33 cellular contexts compared by ENCODE assay signal in genomic region chr4:88730811-88731210, GRCh38. TPM values are rescaled to one million over a fixed set of nuclear protein-coding genes. Genes with fewer than 3 reads are reported as not detected.
"Had no signal": no experiment of that assay in that cellular context is flagged by ENCODE, and none has a peak within 500 bp of the region (broad histone marks: within the 10 kb centered on the region; RNA-seq: fewer than 3 reads in every experiment).

No MANE protein-coding gene starts in this region.

- H3K27ac Mint-ChIP-seq: activated CD4-positive, alpha-beta memory T cell treated with anti-CD3 and anti-CD28 coated beads, Interleukin-2, amount 10 ng/mL, durations not matched to agents 7 days and 5 days; activated CD8-positive, alpha-beta memory T cell treated with anti-CD3 and anti-CD28 coated beads, Interleukin-2, amount 10 ng/mL, durations not matched to agents 7 days and 5 days; activated naive CD8-positive, alpha-beta T cell treated with anti-CD3 and anti-CD28 coated beads for 36 hours; T-helper 1 cell treated with Interleukin-12 subunit alpha and Interleukin-12 subunit beta and Interleukin-4 antibody, amounts not matched to agents 30 μg/mL and 1 μg/mL, for 36 hours; T-helper 2 cell treated with Interferon-gamma antibody and Interleukin-4, amounts not matched to agents 5 μg/mL and 100 μg/mL, for 36 hours had no signal

- H3K9me3 Mint-ChIP-seq: activated CD4-positive, alpha-beta memory T cell treated with anti-CD3 and anti-CD28 coated beads, Interleukin-2, amount 10 ng/mL, durations not matched to agents 7 days and 5 days; activated naive CD8-positive, alpha-beta T cell treated with anti-CD3 and anti-CD28 coated beads for 36 hours; central memory CD8-positive, alpha-beta T cell; T-helper 1 cell treated with Interleukin-12 subunit alpha and Interleukin-12 subunit beta and Interleukin-4 antibody, amounts not matched to agents 30 μg/mL and 1 μg/mL, for 36 hours; T-helper 2 cell treated with Interferon-gamma antibody and Interleukin-4, amounts not matched to agents 5 μg/mL and 100 μg/mL, for 36 hours had no signal

- DNase-seq: activated CD4-positive, alpha-beta memory T cell treated with anti-CD3 and anti-CD28 coated beads, Interleukin-2, amount 10 ng/mL, durations not matched to agents 7 days and 5 days; activated CD4-positive, alpha-beta T cell treated with anti-CD3 and anti-CD28 coated beads for 1 hour; activated CD4-positive, alpha-beta T cell treated with anti-CD3 and anti-CD28 coated beads for 48 hours; activated CD4-positive, CD25-positive, alpha-beta regulatory T cell; activated CD8-positive, alpha-beta memory T cell treated with anti-CD3 and anti-CD28 coated beads for 24 hours; activated CD8-positive, alpha-beta memory T cell treated with anti-CD3 and anti-CD28 coated beads, Interleukin-2, amount 10 ng/mL, durations not matched to agents 7 days and 5 days; activated CD8-positive, alpha-beta memory T cell treated with anti-CD3 and anti-CD28 coated beads, Interleukin-2, amount 50 U/mL, for 48 hours; activated effector memory CD4-positive, alpha-beta T cell treated with anti-CD3 and anti-CD28 coated beads, Interleukin-2, amount 50 U/mL, for 16 hours; activated naive CD4-positive, alpha-beta T cell; activated naive CD8-positive, alpha-beta T cell treated with anti-CD3 and anti-CD28 coated beads for 36 hours; activated T-cell treated with anti-CD3 and anti-CD28 coated beads, Interleukin-2, amount 50 U/mL, for 48 hours; amniotic stem cell; aorta; NCI-H1092 treated with DMSO at 0.1 percent for 48 hours; NCI-H1417; NCI-H146; NCI-H187; NCI-H2029 treated with DMSO at 0.1 percent for 48 hours; NCI-H2107; NCI-H2171; NCI-H510A; NCI-H526; NCI-H748 treated with DMSO at 0.1 percent for 48 hours; NK-92 treated with Interleukin-12 subunit alpha and Interleukin-12 subunit beta, amount 100 ng/mL, for 24 hours; PC-3; Peyer's patch; RPMI8226; SIG-M5; SW 1271; WERI-Rb-1 had no signal

- H3K27me3 Mint-ChIP-seq: activated CD4-positive, alpha-beta memory T cell treated with anti-CD3 and anti-CD28 coated beads, Interleukin-2, amount 10 ng/mL, durations not matched to agents 7 days and 5 days; activated CD8-positive, alpha-beta memory T cell treated with anti-CD3 and anti-CD28 coated beads, Interleukin-2, amount 10 ng/mL, durations not matched to agents 7 days and 5 days; activated naive CD8-positive, alpha-beta T cell treated with anti-CD3 and anti-CD28 coated beads for 36 hours; central memory CD8-positive, alpha-beta T cell had no signal

- H3K36me3 Mint-ChIP-seq: activated naive CD8-positive, alpha-beta T cell treated with anti-CD3 and anti-CD28 coated beads for 36 hours had no signal

- ATAC-seq: activated CD8-positive, alpha-beta memory T cell treated with anti-CD3 and anti-CD28 coated beads, Interleukin-2, amount 10 ng/mL, durations not matched to agents 7 days and 5 days; PC-3 had no signal

- H3K4me3 Mint-ChIP-seq: activated CD4-positive, alpha-beta memory T cell treated with anti-CD3 and anti-CD28 coated beads, Interleukin-2, amount 10 ng/mL, durations not matched to agents 7 days and 5 days; activated CD8-positive, alpha-beta memory T cell treated with anti-CD3 and anti-CD28 coated beads, Interleukin-2, amount 10 ng/mL, durations not matched to agents 7 days and 5 days; activated naive CD8-positive, alpha-beta T cell treated with anti-CD3 and anti-CD28 coated beads for 36 hours; central memory CD8-positive, alpha-beta T cell; T-helper 1 cell treated with Interleukin-12 subunit alpha and Interleukin-12 subunit beta and Interleukin-4 antibody, amounts not matched to agents 30 μg/mL and 1 μg/mL, for 36 hours; T-helper 2 cell treated with Interferon-gamma antibody and Interleukin-4, amounts not matched to agents 5 μg/mL and 100 μg/mL, for 36 hours had no signal

- H3K4me1 Mint-ChIP-seq: activated CD4-positive, alpha-beta memory T cell treated with anti-CD3 and anti-CD28 coated beads, Interleukin-2, amount 10 ng/mL, durations not matched to agents 7 days and 5 days; activated CD8-positive, alpha-beta memory T cell treated with anti-CD3 and anti-CD28 coated beads, Interleukin-2, amount 10 ng/mL, durations not matched to agents 7 days and 5 days; activated naive CD8-positive, alpha-beta T cell treated with anti-CD3 and anti-CD28 coated beads for 36 hours; central memory CD8-positive, alpha-beta T cell had no signal

RNA-seq across cellular contexts. Expression of gene NAP1L5, which starts 33.2 kb away (rescaled TPM):
- total RNA-seq: PC-3 had no signal
